19 cellular contexts compared by ENCODE assay signal in the genomic region with DNA sequence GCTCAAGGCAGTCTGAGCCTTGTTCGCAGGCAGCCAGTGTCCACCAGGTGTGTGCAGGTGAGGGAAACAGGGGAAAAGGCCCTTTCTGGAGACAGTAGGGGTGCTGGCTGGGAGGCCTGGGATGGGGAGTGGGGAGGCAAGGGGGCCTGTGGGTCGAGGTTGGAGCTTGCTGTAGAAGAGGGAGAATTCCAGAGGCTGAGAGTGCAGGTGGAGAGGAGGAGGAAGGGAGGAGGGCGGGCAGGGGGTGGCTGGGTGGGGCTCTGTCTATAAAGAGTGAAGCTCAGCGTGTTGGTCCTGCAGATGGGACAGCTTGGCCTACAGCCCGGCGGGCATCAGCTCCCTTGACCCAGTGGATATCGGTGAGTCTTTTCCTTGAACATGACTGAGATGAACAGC. TPM values are rescaled to one million over a fixed set of nuclear protein-coding genes. Genes with fewer than 3 reads are reported as not detected.
DNase-seq lines count a peak whose midpoint lies in the region; ATAC-seq, FAIRE-seq and TF ChIP-seq lines count a peak whose summit lies in the region.
"Had no signal": no experiment of that assay in that cellular context is flagged by ENCODE, and none has a peak within 500 bp of the region (broad histone marks: within the 10 kb centered on the region; RNA-seq: fewer than 3 reads in every experiment).

A gene with protein sequence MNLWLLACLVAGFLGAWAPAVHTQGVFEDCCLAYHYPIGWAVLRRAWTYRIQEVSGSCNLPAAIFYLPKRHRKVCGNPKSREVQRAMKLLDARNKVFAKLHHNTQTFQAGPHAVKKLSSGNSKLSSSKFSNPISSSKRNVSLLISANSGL (plus strand): TSS at position 297 of the 396 bp plus-strand sequence. CDS start 290 bp downstream, outside the sequence.

- H3K27me3 Mint-ChIP-seq in activated CD4-positive, alpha-beta T cell treated with anti-CD3 and anti-CD28 coated beads, Interleukin-2, amount 10 ng/mL, durations not matched to agents 24 days and 14 days = peaks cover 7% of the 10 kb centered on the region
- H3K27me3 Mint-ChIP-seq in IgD-negative memory B cell = no peaks in the 10 kb centered on the region
- H3K27me3 Mint-ChIP-seq in activated T-cell treated with anti-CD3 and anti-CD28 coated beads, Interleukin-2, amount 50 U/mL, for 4 hours (ENCODE audit: low read depth) = peaks cover 3% of the 10 kb centered on the region

- POLR2A ChIA-PET in K562 (lab: Yijun Ruan, JAX) = interaction anchor here (0.7 to 1.1 kb wide), 2 partner anchors 50 to 111 kb away, joined by 3 read pairs; no protein-coding TSS in a partner anchor

- WGBS in K562 (ENCODE audit: insufficient coverage, low coverage, missing lambda C conversion rate) = 46% methylated on average over 2 of the region's 7 CpGs
- 14 to 41% (median 24%) methylated on average over 6 to 7 of the region's 7 CpGs for WGBS in small intestine, 3 donors

- H3K27ac ChIP-seq in K562 (ENCODE audit: extremely low read depth, low read depth, low read length) (no peak within 1 kb of the TSS), small intestine (ENCODE audit: low read depth in 1 of 2, low read length in 1 of 2) (peak within 1 kb of the TSS; percentile 88 to 97)
- H3K27ac ChIP-seq: C4-2B, skin epidermis, testis had no signal

- peak within 1 kb of the TSS; percentile 3 for H3K4me3 Mint-ChIP-seq in activated CD4-positive, alpha-beta T cell treated with anti-CD3 and anti-CD28 coated beads, Interleukin-2, amount 10 ng/mL, durations not matched to agents 24 days and 14 days
- peak within 1 kb of the TSS in 3 of 4 donors; percentile 5 to 58 (median 19) for H3K4me3 Mint-ChIP-seq in IgD-negative memory B cell
- H3K4me3 Mint-ChIP-seq in activated T-cell treated with anti-CD3 and anti-CD28 coated beads, Interleukin-2, amount 50 U/mL, for 4 hours = no peak within 1 kb of the TSS

- TF ChIP-seq CTCF in K562 (IDR thresholded peaks at IDR 0.05 in 2 of 3, conservative IDR thresholded peaks at IDR 0.05 in 1 of 3; ENCODE audit: insufficient read depth in 2 of 3, low read depth in 1 of 3, low read length in 3 of 3) = no peak

- no peak for TF ChIP-seq POLR2A in K562 (conservative IDR thresholded peaks at IDR 0.05)

- DNase-seq in activated CD4-positive, alpha-beta T cell treated with anti-CD3 and anti-CD28 coated beads, Interleukin-2, amount 10 ng/mL, durations not matched to agents 24 days and 14 days = no peak
- no peak for DNase-seq in activated CD4-positive, alpha-beta T cell treated with anti-CD3 and anti-CD28 coated beads, Interleukin-2, amount 50 U/mL, for 1 hour
- DNase-seq in K562 (ENCODE audit: extremely low read depth in 1 of 4, low spot score in 3 of 4) (no peak), small intestine (peak; percentile 65), NCI-H2171 treated with DMSO at 0.1 percent for 48 hours (lab: John Stamatoyannopoulos, UW) (no peak), SHP77 (lab: John Stamatoyannopoulos, UW) (no peak)
- no peak for DNase-seq in activated T-cell treated with anti-CD3 and anti-CD28 coated beads, Interleukin-2, amount 50 U/mL, for 4 hours
- DNase-seq: activated CD4-positive, CD25-positive, alpha-beta regulatory T cell; DMS79 treated with DMSO at 0.1 percent for 48 hours; NCI-H2081; NCI-H524; SHP77 treated with DMSO at 0.1 percent for 48 hours; testis had no signal

- TF ChIP-seq EP300 in K562 (IDR thresholded peaks at IDR 0.05; ENCODE audit: low read length) = no peak

- H3K9me3 Mint-ChIP-seq in activated CD4-positive, alpha-beta T cell treated with anti-CD3 and anti-CD28 coated beads, Interleukin-2, amount 10 ng/mL, durations not matched to agents 24 days and 14 days = no peaks in the 10 kb centered on the region
- no peaks in the 10 kb centered on the region for H3K9me3 Mint-ChIP-seq in IgD-negative memory B cell
- H3K9me3 Mint-ChIP-seq in activated T-cell treated with anti-CD3 and anti-CD28 coated beads, Interleukin-2, amount 50 U/mL, for 4 hours = no peaks in the 10 kb centered on the region

- no peaks in the 10 kb centered on the region for H3K36me3 Mint-ChIP-seq in activated CD4-positive, alpha-beta T cell treated with anti-CD3 and anti-CD28 coated beads, Interleukin-2, amount 10 ng/mL, durations not matched to agents 24 days and 14 days (ENCODE audit: low read depth)
- H3K36me3 Mint-ChIP-seq in IgD-negative memory B cell = no peaks in the 10 kb centered on the region
- no peaks in the 10 kb centered on the region for H3K36me3 Mint-ChIP-seq in activated T-cell treated with anti-CD3 and anti-CD28 coated beads, Interleukin-2, amount 50 U/mL, for 4 hours (ENCODE audit: insufficient read depth)

- no peak for FAIRE-seq in K562 (lab: Jason Lieb, UNC)
- FAIRE-seq in small intestine (lab: Jason Lieb, UNC) = no peak
- FAIRE-seq: A204.1 had no signal

- no peak for ATAC-seq in K562
- ATAC-seq in activated T-cell treated with anti-CD3 and anti-CD28 coated beads, Interleukin-2, amount 50 U/mL, for 4 hours = no peak
- ATAC-seq: HCT116 had no signal

- no peaks in the 10 kb centered on the region for H4K20me1 ChIP-seq in K562 (replicated peaks; ENCODE audit: control insufficient read depth, insufficient read depth, low read length)

- H3K9me3 ChIP-seq in K562 (replicated peaks; ENCODE audit: control insufficient read depth, insufficient read depth, low read depth, low read length) (no peaks in the 10 kb centered on the region), small intestine (ENCODE audit: control insufficient read depth, low read depth) (no peaks in the 10 kb centered on the region)
- H3K9me3 ChIP-seq: testis had no signal

- H3K27me3 ChIP-seq in K562 (ENCODE audit: control insufficient read depth in 2 of 2, insufficient read depth in 2 of 2, low read length in 2 of 2) = no peaks in the 10 kb centered on the region
- H3K27me3 ChIP-seq in small intestine (ENCODE audit: control insufficient read depth in 2 of 2, insufficient read depth in 2 of 2, low read length in 2 of 2) = no peaks in the 10 kb centered on the region
- H3K27me3 ChIP-seq: testis had no signal

- peak within 1 kb of the TSS; percentile 62 for H2AFZ ChIP-seq in K562 (ENCODE audit: low read depth, low read length)

- peak within 1 kb of the TSS; percentile 41 for H3K27ac Mint-ChIP-seq in activated CD4-positive, alpha-beta T cell treated with anti-CD3 and anti-CD28 coated beads, Interleukin-2, amount 10 ng/mL, durations not matched to agents 24 days and 14 days
- H3K27ac Mint-ChIP-seq in IgD-negative memory B cell = peak within 1 kb of the TSS; percentile 12 to 90 (median 19)

- CTCF ChIA-PET in K562 (lab: Yijun Ruan, JAX; ENCODE audit: low intra/inter-chr PET ratio) = no interaction called here

- no peak for TF ChIP-seq RAD21 in K562 (CRISPR knock-in tag; conservative IDR thresholded peaks at IDR 0.05 in 1 of 2, IDR thresholded peaks at IDR 0.05 in 1 of 2)

- H3K4me3 ChIP-seq in K562 = no peak within 1 kb of the TSS
- H3K4me3 ChIP-seq in small intestine (ENCODE audit: low read depth in 1 of 2, low read length in 2 of 2) = peak within 1 kb of the TSS in 1 of 2 donors; percentile 49
- H3K4me3 ChIP-seq: skin epidermis had no signal

- intact Hi-C loops in activated CD4-positive, alpha-beta T cell treated with anti-CD3 and anti-CD28 coated beads, Interleukin-2, amount 10 ng/mL, durations not matched to agents 24 days and 14 days (cut with micrococcal nuclease) = no loop called here
- intact Hi-C loops in K562 (cut with micrococcal nuclease) = no loop called here

- in situ Hi-C loops in K562 (cut with MboI) = no loop called here

- H3K36me3 ChIP-seq in K562 (ENCODE audit: control insufficient read depth, insufficient read depth, low read length) = no peaks in the 10 kb centered on the region
- H3K36me3 ChIP-seq in small intestine (ENCODE audit: control insufficient read depth in 2 of 2, insufficient read depth in 2 of 2, low read length in 2 of 2) = no peaks in the 10 kb centered on the region

- H3K9me1 ChIP-seq in K562 (ENCODE audit: control insufficient read depth, insufficient read depth, low read length) = no peaks in the 10 kb centered on the region

- no peak within 1 kb of the TSS; the same call in 1 of the 2 replicates for H3K4me2 ChIP-seq in K562 (ENCODE audit: insufficient read depth, low read length)

- no peak within 1 kb of the TSS; a peak in 1 of 4 replicates for H3K9ac ChIP-seq in K562 (ENCODE audit: insufficient read depth in 1 of 2, low read depth in 2 of 2, low read length in 2 of 2)

- H3K4me1 ChIP-seq in K562 (replicated peaks in 1 of 2; ENCODE audit: control insufficient read depth in 2 of 2, insufficient read depth in 2 of 2, low read length in 2 of 2) (peaks cover 11 to 34% of the 10 kb centered on the region in 2 experiments; a peak in 4 of 5 replicates), small intestine (ENCODE audit: control insufficient read depth in 2 of 2, insufficient read depth in 1 of 2, low read depth in 1 of 2, low read length in 1 of 2) (no peaks in the 10 kb centered on the region)
- H3K4me1 ChIP-seq: testis had no signal

- peaks cover 14% of the 10 kb centered on the region for H3K4me1 Mint-ChIP-seq in activated CD4-positive, alpha-beta T cell treated with anti-CD3 and anti-CD28 coated beads, Interleukin-2, amount 10 ng/mL, durations not matched to agents 24 days and 14 days
- peaks cover 5 to 7% (median 7%) of the 10 kb centered on the region in 3 donors for H3K4me1 Mint-ChIP-seq in IgD-negative memory B cell
- peaks cover 11% of the 10 kb centered on the region for H3K4me1 Mint-ChIP-seq in activated T-cell treated with anti-CD3 and anti-CD28 coated beads, Interleukin-2, amount 50 U/mL, for 4 hours (ENCODE audit: low read depth)

- no peaks in the 10 kb centered on the region for H3K79me2 ChIP-seq in K562 (ENCODE audit: control insufficient read depth, insufficient read depth, low read length)

- no TSS peak for BruUV-seq in K562 (replicated peaks; lab: Mats Ljungman, UMichigan)

RNA-seq across cellular contexts. Expression of the gene that starts here (rescaled TPM):
- total RNA-seq in activated CD4-positive, alpha-beta T cell treated with anti-CD3 and anti-CD28 coated beads, Interleukin-2, amount 10 ng/mL, durations not matched to agents 24 days and 14 days = not detected in 2 replicates
- polyA plus RNA-seq in IgD-negative memory B cell (1.2 TPM), K562 (2011; rRNA removed) (0.15 TPM in 1 of 2 replicates, not detected in the other), K562 (2014; fragmentation: Illumina TruSeq; extraction: Trizol) (not detected in 2 replicates), K562 (2014; fragmentation: Nextera tagmentation; extraction: Ambion mirVana) (not detected), K562 (2014; rRNA removed) (not detected in 2 replicates), small intestine (100 to 1,000 TPM; 156 to 585 (median 243) TPM)
- total RNA-seq in K562 (2011; cell fraction: chromatin; rRNA removed; ENCODE audit: low replicate concordance) = not detected in 2 replicates
- total RNA-seq in K562 (2011; cell fraction: nucleolus; rRNA removed) = not detected in 2 replicates
- total RNA-seq in K562 (2011; cell fraction: nucleoplasm; rRNA removed) = not detected in 2 replicates
- total RNA-seq in K562 (2014; rRNA removed) (not detected in 2 replicates), K562 (2014; rRNA removed; fragmentation: Illumina TruSeq; extraction: Trizol) (not detected in 2 replicates), K562 (2015; rRNA removed; fragmentation: Illumina TruSeq; extraction: Trizol) (not detected in 2 replicates), K562 (2021) (not detected in 2 replicates)
- polyA plus RNA-seq in K562 (2011; cell fraction: cytosol; rRNA removed) = 0.07 and 0.18 TPM in 2 replicates
- 0.14 TPM in 1 of 2 replicates, not detected in the other for polyA plus RNA-seq in K562 (2011; cell fraction: nucleus; rRNA removed)
- 0.10 TPM in 1 of 2 replicates, not detected in the other for polyA plus RNA-seq in K562 (2012)
- polyA minus RNA-seq in K562 (2011; rRNA and poly(A)+ RNA removed) = not detected in 2 replicates
- not detected in 2 replicates for polyA minus RNA-seq in K562 (2011; cell fraction: cytosol; rRNA and poly(A)+ RNA removed)
- not detected in 2 replicates for polyA minus RNA-seq in K562 (2011; cell fraction: nucleus; rRNA and poly(A)+ RNA removed)
- total RNA-seq in activated T-cell treated with anti-CD3 and anti-CD28 coated beads, Interleukin-2, amount 50 U/mL, for 4 hours = not detected
- total RNA-seq: posterior vena cava had no signal

Comparison
In these comparisons a context has a peak if more than half of its experiments do, and no peak if none do; other contexts are left out.
1. RNA of the gene that starts here (polyA plus RNA-seq): 156 to 585 TPM in small intestine; 1.2 TPM in IgD-negative memory B cell (single experiment) and 0.07 to 0.18 TPM in K562; every median in the first group is over 10 times any median in the second.